8 cellular contexts compared by ENCODE assay signal in genomic region chr3:155078959-155079794, GRCh38. TPM values are rescaled to one million over a fixed set of nuclear protein-coding genes. Genes with fewer than 3 reads are reported as not detected.
DNase-seq lines count a peak whose midpoint lies in the region; ATAC-seq, FAIRE-seq and TF ChIP-seq lines count a peak whose summit lies in the region.

No MANE protein-coding gene starts in this region.

- H3K9me3 ChIP-seq in adipocyte (ENCODE audit: control insufficient read depth, low read length) (peaks cover 22% of the 10 kb centered on the region), BE2C (no peaks in the 10 kb centered on the region)

- H3K4me3 Mint-ChIP-seq in immature natural killer cell, result peak overlapping the region in 4 of 5 donors; percentile 28 to 65 (median 50)
- H3K4me3 Mint-ChIP-seq in stimulated activated naive CD8-positive, alpha-beta T cell treated with anti-CD3 and anti-CD28 coated beads, Interleukin-15, amount 100 ng/mL, for 72 hours, result peak overlapping the region; percentile 62 to 79

- peaks cover 7 to 20% (median 18%) of the 10 kb centered on the region in 3 donors for H3K27me3 Mint-ChIP-seq in immature natural killer cell (ENCODE audit: low read depth in 3 of 3)
- H3K27me3 Mint-ChIP-seq in stimulated activated naive CD8-positive, alpha-beta T cell treated with anti-CD3 and anti-CD28 coated beads, Interleukin-15, amount 100 ng/mL, for 72 hours, result peaks cover 53% of the 10 kb centered on the region

- peaks cover 7 to 19% of the 10 kb centered on the region in 2 donors for H3K4me1 Mint-ChIP-seq in immature natural killer cell
- peaks cover 20% of the 10 kb centered on the region for H3K4me1 Mint-ChIP-seq in stimulated activated naive CD8-positive, alpha-beta T cell treated with anti-CD3 and anti-CD28 coated beads, Interleukin-15, amount 100 ng/mL, for 72 hours

- TF ChIP-seq CTCF in HFF-Myc (IDR thresholded peaks at IDR 0.05; ENCODE audit: low read depth, low read length, missing control alignments), result peak; percentile 13
- no peak for TF ChIP-seq CTCF in BE2C (IDR thresholded peaks at IDR 0.05; ENCODE audit: low read depth, low read length)

- no peaks in the 10 kb centered on the region for H3K27me3 ChIP-seq in adipocyte (replicated peaks; ENCODE audit: control insufficient read depth, insufficient read depth, low read length)
- peaks cover 35% of the 10 kb centered on the region for H3K27me3 ChIP-seq in BE2C

- H3K36me3 Mint-ChIP-seq in immature natural killer cell, result peaks cover 0 to 4% (median 0%) of the 10 kb centered on the region in 3 donors

- peak overlapping the region; percentile 99 for H3K9ac ChIP-seq in adipocyte (ENCODE audit: low read length)

- peak overlapping the region; percentile 70 for H3K4me3 ChIP-seq in HFF-Myc (replicated peaks; ENCODE audit: low read depth, low read length)
- peak overlapping the region; percentile 97 for H3K4me3 ChIP-seq in adipocyte (ENCODE audit: low read length)
- no peak overlapping the region for H3K4me3 ChIP-seq in BE2C (ENCODE audit: low read depth, low read length)

- H3K4me1 ChIP-seq in adipocyte (ENCODE audit: control insufficient read depth, insufficient read depth, low read length) (peaks cover 30% of the 10 kb centered on the region), BE2C (no peaks in the 10 kb centered on the region)

- no peak for FAIRE-seq in frontal cortex (lab: Jason Lieb, UNC)

- DNase-seq in HFF-Myc (ENCODE audit: extremely low read depth, low read depth), result peak; percentile 66
- peak; percentile 76 for DNase-seq in adipocyte (ENCODE audit: low read depth)
- no peak for DNase-seq in immature natural killer cell
- DNase-seq in stimulated activated naive CD8-positive, alpha-beta T cell treated with anti-CD3 and anti-CD28 coated beads, Interleukin-15, amount 100 ng/mL, for 72 hours, result no peak
- DNase-seq in frontal cortex (ENCODE audit: low spot score in 2 of 2), result no peak
- DNase-seq in BE2C, result no peak
- no peak for DNase-seq in GDM1 (lab: John Stamatoyannopoulos, UW)
- no peak for DNase-seq in COR-L47 (lab: John Stamatoyannopoulos, UW)

- H3K36me3 ChIP-seq in adipocyte (ENCODE audit: control insufficient read depth, insufficient read depth, low read length, severe bottlenecking) (peaks cover 5% of the 10 kb centered on the region), BE2C (no peaks in the 10 kb centered on the region)

- peaks cover 0 to 38% (median 6%) of the 10 kb centered on the region in 6 donors for H3K9me3 Mint-ChIP-seq in immature natural killer cell
- peaks cover 8% of the 10 kb centered on the region in 2 donors for H3K9me3 Mint-ChIP-seq in stimulated activated naive CD8-positive, alpha-beta T cell treated with anti-CD3 and anti-CD28 coated beads, Interleukin-15, amount 100 ng/mL, for 72 hours

- H3K27ac Mint-ChIP-seq in immature natural killer cell, result no peak overlapping the region
- no peak overlapping the region for H3K27ac Mint-ChIP-seq in stimulated activated naive CD8-positive, alpha-beta T cell treated with anti-CD3 and anti-CD28 coated beads, Interleukin-15, amount 100 ng/mL, for 72 hours

- ATAC-seq in stimulated activated naive CD8-positive, alpha-beta T cell treated with anti-CD3 and anti-CD28 coated beads, Interleukin-15, amount 100 ng/mL, for 72 hours, result peak; percentile 54

RNA-seq across cellular contexts. Expression of gene MME, which starts 0.9 kb away (rescaled TPM):
- not detected for polyA plus RNA-seq in immature natural killer cell
- 4.1 TPM for total RNA-seq in frontal cortex
- polyA plus RNA-seq in BE2C (2012; ENCODE audit: insufficient read depth, insufficient read length, low read depth), result not detected

Comparison
In these comparisons a context has a peak if more than half of its experiments do, and no peak if none do; other contexts are left out.
1. DNase-seq: peak in HFF-Myc (single experiment) and adipocyte (single experiment); none in immature natural killer cell (0 of 3), stimulated activated naive CD8-positive, alpha-beta T cell treated with anti-CD3 and anti-CD28 coated beads, Interleukin-15, amount 100 ng/mL, for 72 hours (0 of 2), frontal cortex (0 of 2), BE2C (single experiment), GDM1 (single experiment) and COR-L47 (single experiment).